Comparison of ENCODE assay signal across 1 cellular context in the genomic region with DNA sequence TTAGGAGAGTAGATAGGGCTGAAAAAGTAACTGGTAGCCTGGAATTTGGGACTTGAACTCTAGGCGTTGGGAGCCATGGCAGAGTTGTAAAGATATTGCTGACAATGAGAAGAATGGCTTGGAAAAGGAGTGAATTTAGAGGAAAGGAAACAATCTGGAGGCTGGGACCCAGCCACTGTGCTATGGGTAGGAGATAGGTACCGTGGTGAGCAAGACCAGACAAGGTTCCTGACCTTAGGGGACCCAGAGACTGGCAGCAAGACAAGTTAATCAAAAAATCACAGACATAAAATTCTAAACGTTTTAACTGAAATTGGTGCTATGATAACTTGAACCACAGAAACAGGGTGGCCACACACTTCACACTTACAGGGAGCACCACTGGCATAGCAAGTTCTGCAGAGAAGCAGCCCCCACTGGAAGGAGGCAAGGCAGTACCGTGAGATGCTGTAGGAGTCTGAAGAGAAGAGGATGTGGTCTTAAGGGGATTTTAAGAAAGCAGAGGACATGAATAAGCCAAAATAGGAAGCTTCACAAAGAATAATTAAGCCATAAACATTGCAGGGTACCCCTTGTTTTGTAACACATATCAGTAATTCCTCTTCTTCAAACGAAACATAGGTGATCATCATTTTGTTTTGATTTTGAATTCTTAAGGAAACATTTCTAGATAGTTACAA.
TF ChIP-seq lines count a peak whose summit lies in the region.

No MANE protein-coding gene starts in this region.

TF ChIP-seq in GM12878, 131 proteins besides CTCF, POLR2A, EP300 and RAD21 (continued from another document):
- 0 out of 2 replicates have a peak, but pooled peaks have one; percentile 42 for TF ChIP-seq NR2F1 (conservative IDR thresholded peaks at IDR 0.05)
- TF ChIP-seq POLR2AphosphoS5 (IDR thresholded peaks at IDR 0.05; ENCODE audit: low read length) = peak; percentile 50; the same call in 1 of the 2 replicates
- TF ChIP-seq, protein P1, sequence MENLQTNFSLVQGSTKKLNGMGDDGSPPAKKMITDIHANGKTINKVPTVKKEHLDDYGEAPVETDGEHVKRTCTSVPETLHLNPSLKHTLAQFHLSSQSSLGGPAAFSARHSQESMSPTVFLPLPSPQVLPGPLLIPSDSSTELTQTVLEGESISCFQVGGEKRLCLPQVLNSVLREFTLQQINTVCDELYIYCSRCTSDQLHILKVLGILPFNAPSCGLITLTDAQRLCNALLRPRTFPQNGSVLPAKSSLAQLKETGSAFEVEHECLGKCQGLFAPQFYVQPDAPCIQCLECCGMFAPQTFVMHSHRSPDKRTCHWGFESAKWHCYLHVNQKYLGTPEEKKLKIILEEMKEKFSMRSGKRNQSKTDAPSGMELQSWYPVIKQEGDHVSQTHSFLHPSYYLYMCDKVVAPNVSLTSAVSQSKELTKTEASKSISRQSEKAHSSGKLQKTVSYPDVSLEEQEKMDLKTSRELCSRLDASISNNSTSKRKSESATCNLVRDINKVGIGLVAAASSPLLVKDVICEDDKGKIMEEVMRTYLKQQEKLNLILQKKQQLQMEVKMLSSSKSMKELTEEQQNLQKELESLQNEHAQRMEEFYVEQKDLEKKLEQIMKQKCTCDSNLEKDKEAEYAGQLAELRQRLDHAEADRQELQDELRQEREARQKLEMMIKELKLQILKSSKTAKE (IDR thresholded peaks at IDR 0.05; ENCODE audit: low read depth, poor library complexity, severe bottlenecking) = peak; percentile 45
- TF ChIP-seq SPI1 (IDR thresholded peaks at IDR 0.05; ENCODE audit: borderline replicate concordance, insufficient read depth, low read depth, low read length) = peak; percentile 59; the same call in 1 of the 2 replicates
- TF ChIP-seq RUNX3 (IDR thresholded peaks at IDR 0.05; ENCODE audit: low read length) = peak; percentile 71
- TF ChIP-seq BCL11A (IDR thresholded peaks at IDR 0.05; ENCODE audit: low read depth, low read length) = peak; percentile 45; the same call in 1 of the 2 replicates
- peak in 1 of 2 experiments; percentile 71; a peak in 2 of 4 replicates for TF ChIP-seq BHLHE40 (IDR thresholded peaks at IDR 0.05; ENCODE audit: borderline replicate concordance in 1 of 2, low read depth in 2 of 2, low read length in 1 of 2)
- TF ChIP-seq, protein P2, sequence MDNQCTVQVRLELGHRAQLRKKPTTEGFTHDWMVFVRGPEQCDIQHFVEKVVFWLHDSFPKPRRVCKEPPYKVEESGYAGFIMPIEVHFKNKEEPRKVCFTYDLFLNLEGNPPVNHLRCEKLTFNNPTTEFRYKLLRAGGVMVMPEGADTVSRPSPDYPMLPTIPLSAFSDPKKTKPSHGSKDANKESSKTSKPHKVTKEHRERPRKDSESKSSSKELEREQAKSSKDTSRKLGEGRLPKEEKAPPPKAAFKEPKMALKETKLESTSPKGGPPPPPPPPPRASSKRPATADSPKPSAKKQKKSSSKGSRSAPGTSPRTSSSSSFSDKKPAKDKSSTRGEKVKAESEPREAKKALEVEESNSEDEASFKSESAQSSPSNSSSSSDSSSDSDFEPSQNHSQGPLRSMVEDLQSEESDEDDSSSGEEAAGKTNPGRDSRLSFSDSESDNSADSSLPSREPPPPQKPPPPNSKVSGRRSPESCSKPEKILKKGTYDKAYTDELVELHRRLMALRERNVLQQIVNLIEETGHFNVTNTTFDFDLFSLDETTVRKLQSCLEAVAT (IDR thresholded peaks at IDR 0.05) = peak; percentile 63
- peak; percentile 67 for TF ChIP-seq MEF2B (IDR thresholded peaks at IDR 0.05; ENCODE audit: partially characterized antibody, poor library complexity, severe bottlenecking)
